Comparison of ENCODE assay signal across 1 cellular context in the genomic region with DNA sequence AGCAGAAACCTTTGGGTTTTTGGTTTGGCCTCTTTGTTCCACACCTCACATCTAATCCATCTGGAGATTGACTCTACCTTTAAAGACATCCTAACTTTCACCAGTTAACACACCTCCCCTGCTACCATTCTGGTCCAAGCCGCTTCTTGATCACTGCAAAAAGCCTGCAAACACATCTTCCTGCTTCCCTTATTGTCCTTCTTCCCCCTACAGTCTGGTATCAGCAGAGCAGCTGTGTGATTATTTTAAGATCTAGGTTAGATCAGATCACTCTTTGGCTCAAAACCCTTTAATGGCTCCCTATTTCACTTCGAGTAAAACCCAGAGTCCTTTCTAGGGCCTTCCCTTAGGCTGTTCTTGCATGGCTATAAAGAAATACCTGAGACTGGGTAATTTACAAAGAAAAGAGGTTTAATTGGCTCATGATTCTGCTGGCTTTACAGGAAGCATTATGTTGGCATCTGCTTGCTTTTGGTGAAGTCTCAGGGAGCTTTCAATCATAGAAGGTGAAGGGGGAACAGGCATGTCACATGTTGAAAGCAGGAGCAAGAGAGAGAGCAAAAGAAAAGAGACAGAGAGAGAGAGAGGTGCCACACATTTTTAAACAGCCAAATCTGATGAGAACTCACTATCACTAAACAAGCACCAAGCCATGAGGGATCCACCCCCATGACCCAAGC.
TF ChIP-seq lines count a peak whose summit lies in the region.

No MANE protein-coding gene starts in this region.

TF ChIP-seq in GM12878, 131 proteins besides CTCF, POLR2A, EP300 and RAD21:
- TF ChIP-seq BCL11A (IDR thresholded peaks at IDR 0.05; ENCODE audit: low read depth, low read length) (no peak), MEF2B (IDR thresholded peaks at IDR 0.05; ENCODE audit: partially characterized antibody, poor library complexity, severe bottlenecking) (no peak), CBFB (IDR thresholded peaks at IDR 0.05; ENCODE audit: low read depth) (no peak), LARP7 (IDR thresholded peaks at IDR 0.05) (no peak), TBL1XR1 (IDR thresholded peaks at IDR 0.05; ENCODE audit: low read depth, low read length) (no peak), ZNF384 (IDR thresholded peaks at IDR 0.05; ENCODE audit: borderline replicate concordance, low read depth, low read length) (no peak), GATAD2B (conservative IDR thresholded peaks at IDR 0.05; ENCODE audit: low read depth) (no peak), RCOR1 (conservative IDR thresholded peaks at IDR 0.05; ENCODE audit: low read depth, low read length) (no peak)
- TF ChIP-seq, protein P1, sequence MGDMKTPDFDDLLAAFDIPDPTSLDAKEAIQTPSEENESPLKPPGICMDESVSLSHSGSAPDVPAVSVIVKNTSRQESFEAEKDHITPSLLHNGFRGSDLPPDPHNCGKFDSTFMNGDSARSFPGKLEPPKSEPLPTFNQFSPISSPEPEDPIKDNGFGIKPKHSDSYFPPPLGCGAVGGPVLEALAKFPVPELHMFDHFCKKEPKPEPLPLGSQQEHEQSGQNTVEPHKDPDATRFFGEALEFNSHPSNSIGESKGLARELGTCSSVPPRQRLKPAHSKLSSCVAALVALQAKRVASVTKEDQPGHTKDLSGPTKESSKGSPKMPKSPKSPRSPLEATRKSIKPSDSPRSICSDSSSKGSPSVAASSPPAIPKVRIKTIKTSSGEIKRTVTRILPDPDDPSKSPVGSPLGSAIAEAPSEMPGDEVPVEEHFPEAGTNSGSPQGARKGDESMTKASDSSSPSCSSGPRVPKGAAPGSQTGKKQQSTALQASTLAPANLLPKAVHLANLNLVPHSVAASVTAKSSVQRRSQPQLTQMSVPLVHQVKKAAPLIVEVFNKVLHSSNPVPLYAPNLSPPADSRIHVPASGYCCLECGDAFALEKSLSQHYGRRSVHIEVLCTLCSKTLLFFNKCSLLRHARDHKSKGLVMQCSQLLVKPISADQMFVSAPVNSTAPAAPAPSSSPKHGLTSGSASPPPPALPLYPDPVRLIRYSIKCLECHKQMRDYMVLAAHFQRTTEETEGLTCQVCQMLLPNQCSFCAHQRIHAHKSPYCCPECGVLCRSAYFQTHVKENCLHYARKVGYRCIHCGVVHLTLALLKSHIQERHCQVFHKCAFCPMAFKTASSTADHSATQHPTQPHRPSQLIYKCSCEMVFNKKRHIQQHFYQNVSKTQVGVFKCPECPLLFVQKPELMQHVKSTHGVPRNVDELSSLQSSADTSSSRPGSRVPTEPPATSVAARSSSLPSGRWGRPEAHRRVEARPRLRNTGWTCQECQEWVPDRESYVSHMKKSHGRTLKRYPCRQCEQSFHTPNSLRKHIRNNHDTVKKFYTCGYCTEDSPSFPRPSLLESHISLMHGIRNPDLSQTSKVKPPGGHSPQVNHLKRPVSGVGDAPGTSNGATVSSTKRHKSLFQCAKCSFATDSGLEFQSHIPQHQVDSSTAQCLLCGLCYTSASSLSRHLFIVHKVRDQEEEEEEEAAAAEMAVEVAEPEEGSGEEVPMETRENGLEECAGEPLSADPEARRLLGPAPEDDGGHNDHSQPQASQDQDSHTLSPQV (IDR thresholded peaks at IDR 0.05) = no peak
- TF ChIP-seq, protein P2, sequence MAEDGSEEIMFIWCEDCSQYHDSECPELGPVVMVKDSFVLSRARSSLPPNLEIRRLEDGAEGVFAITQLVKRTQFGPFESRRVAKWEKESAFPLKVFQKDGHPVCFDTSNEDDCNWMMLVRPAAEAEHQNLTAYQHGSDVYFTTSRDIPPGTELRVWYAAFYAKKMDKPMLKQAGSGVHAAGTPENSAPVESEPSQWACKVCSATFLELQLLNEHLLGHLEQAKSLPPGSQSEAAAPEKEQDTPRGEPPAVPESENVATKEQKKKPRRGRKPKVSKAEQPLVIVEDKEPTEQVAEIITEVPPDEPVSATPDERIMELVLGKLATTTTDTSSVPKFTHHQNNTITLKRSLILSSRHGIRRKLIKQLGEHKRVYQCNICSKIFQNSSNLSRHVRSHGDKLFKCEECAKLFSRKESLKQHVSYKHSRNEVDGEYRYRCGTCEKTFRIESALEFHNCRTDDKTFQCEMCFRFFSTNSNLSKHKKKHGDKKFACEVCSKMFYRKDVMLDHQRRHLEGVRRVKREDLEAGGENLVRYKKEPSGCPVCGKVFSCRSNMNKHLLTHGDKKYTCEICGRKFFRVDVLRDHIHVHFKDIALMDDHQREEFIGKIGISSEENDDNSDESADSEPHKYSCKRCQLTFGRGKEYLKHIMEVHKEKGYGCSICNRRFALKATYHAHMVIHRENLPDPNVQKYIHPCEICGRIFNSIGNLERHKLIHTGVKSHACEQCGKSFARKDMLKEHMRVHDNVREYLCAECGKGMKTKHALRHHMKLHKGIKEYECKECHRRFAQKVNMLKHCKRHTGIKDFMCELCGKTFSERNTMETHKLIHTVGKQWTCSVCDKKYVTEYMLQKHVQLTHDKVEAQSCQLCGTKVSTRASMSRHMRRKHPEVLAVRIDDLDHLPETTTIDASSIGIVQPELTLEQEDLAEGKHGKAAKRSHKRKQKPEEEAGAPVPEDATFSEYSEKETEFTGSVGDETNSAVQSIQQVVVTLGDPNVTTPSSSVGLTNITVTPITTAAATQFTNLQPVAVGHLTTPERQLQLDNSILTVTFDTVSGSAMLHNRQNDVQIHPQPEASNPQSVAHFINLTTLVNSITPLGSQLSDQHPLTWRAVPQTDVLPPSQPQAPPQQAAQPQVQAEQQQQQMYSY (CRISPR knock-in tag; IDR thresholded peaks at IDR 0.05) = no peak
- TF ChIP-seq, protein P3, sequence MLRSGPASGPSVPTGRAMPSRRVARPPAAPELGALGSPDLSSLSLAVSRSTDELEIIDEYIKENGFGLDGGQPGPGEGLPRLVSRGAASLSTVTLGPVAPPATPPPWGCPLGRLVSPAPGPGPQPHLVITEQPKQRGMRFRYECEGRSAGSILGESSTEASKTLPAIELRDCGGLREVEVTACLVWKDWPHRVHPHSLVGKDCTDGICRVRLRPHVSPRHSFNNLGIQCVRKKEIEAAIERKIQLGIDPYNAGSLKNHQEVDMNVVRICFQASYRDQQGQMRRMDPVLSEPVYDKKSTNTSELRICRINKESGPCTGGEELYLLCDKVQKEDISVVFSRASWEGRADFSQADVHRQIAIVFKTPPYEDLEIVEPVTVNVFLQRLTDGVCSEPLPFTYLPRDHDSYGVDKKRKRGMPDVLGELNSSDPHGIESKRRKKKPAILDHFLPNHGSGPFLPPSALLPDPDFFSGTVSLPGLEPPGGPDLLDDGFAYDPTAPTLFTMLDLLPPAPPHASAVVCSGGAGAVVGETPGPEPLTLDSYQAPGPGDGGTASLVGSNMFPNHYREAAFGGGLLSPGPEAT (IDR thresholded peaks at IDR 0.05; ENCODE audit: low read depth) = no peak
- TF ChIP-seq, protein P4, sequence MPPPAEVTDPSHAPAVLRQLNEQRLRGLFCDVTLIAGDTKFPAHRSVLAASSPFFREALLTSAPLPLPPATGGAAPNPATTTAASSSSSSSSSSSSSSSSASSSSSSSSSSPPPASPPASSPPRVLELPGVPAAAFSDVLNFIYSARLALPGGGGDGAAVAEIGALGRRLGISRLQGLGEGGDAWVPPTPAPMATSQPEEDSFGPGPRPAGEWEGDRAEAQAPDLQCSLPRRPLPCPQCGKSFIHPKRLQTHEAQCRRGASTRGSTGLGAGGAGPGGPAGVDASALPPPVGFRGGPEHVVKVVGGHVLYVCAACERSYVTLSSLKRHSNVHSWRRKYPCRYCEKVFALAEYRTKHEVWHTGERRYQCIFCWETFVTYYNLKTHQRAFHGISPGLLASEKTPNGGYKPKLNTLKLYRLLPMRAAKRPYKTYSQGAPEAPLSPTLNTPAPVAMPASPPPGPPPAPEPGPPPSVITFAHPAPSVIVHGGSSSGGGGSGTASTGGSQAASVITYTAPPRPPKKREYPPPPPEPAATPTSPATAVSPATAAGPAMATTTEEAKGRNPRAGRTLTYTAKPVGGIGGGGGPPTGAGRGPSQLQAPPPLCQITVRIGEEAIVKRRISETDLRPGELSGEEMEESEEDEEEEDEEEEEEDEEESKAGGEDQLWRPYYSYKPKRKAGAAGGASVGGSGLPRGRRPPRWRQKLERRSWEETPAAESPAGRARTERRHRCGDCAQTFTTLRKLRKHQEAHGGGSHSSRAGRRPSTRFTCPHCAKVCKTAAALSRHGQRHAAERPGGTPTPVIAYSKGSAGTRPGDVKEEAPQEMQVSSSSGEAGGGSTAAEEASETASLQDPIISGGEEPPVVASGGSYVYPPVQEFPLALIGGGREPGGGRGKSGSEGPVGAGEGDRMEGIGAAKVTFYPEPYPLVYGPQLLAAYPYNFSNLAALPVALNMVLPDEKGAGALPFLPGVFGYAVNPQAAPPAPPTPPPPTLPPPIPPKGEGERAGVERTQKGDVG (CRISPR knock-in tag; IDR thresholded peaks at IDR 0.05) = no peak
- TF ChIP-seq, protein P5, sequence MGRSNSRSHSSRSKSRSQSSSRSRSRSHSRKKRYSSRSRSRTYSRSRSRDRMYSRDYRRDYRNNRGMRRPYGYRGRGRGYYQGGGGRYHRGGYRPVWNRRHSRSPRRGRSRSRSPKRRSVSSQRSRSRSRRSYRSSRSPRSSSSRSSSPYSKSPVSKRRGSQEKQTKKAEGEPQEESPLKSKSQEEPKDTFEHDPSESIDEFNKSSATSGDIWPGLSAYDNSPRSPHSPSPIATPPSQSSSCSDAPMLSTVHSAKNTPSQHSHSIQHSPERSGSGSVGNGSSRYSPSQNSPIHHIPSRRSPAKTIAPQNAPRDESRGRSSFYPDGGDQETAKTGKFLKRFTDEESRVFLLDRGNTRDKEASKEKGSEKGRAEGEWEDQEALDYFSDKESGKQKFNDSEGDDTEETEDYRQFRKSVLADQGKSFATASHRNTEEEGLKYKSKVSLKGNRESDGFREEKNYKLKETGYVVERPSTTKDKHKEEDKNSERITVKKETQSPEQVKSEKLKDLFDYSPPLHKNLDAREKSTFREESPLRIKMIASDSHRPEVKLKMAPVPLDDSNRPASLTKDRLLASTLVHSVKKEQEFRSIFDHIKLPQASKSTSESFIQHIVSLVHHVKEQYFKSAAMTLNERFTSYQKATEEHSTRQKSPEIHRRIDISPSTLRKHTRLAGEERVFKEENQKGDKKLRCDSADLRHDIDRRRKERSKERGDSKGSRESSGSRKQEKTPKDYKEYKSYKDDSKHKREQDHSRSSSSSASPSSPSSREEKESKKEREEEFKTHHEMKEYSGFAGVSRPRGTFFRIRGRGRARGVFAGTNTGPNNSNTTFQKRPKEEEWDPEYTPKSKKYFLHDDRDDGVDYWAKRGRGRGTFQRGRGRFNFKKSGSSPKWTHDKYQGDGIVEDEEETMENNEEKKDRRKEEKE (IDR thresholded peaks at IDR 0.05) = no peak
- TF ChIP-seq, protein P6, sequence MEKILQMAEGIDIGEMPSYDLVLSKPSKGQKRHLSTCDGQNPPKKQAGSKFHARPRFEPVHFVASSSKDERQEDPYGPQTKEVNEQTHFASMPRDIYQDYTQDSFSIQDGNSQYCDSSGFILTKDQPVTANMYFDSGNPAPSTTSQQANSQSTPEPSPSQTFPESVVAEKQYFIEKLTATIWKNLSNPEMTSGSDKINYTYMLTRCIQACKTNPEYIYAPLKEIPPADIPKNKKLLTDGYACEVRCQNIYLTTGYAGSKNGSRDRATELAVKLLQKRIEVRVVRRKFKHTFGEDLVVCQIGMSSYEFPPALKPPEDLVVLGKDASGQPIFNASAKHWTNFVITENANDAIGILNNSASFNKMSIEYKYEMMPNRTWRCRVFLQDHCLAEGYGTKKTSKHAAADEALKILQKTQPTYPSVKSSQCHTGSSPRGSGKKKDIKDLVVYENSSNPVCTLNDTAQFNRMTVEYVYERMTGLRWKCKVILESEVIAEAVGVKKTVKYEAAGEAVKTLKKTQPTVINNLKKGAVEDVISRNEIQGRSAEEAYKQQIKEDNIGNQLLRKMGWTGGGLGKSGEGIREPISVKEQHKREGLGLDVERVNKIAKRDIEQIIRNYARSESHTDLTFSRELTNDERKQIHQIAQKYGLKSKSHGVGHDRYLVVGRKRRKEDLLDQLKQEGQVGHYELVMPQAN (conservative IDR thresholded peaks at IDR 0.05) = no peak
- TF ChIP-seq, protein P7, sequence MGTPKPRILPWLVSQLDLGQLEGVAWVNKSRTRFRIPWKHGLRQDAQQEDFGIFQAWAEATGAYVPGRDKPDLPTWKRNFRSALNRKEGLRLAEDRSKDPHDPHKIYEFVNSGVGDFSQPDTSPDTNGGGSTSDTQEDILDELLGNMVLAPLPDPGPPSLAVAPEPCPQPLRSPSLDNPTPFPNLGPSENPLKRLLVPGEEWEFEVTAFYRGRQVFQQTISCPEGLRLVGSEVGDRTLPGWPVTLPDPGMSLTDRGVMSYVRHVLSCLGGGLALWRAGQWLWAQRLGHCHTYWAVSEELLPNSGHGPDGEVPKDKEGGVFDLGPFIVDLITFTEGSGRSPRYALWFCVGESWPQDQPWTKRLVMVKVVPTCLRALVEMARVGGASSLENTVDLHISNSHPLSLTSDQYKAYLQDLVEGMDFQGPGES (IDR thresholded peaks at IDR 0.05) = no peak
